1 cellular context compared by ENCODE assay signal in the genomic region with DNA sequence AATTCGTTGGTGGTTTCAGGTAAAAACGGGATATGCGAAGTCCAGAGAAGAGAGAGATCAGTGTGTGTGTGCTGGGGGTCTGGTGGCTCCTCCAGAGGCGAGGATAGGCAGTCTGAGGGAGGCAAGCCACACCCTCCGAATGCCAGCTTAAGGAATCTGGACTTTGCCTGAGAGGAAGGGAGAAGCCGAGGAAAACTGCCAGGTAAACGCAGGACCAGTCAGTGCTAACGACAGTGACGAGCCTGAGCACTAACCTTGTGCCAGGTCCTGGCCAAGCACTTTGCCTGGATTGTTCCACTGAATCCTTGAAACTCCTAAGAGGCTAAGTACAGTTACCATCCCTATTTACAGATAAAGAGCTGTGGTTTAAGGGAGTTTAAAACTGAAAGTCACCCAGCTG.
TF ChIP-seq lines count a peak whose summit lies in the region.

No MANE protein-coding gene starts in this region.

TF ChIP-seq in HepG2, 621 proteins besides CTCF, POLR2A, EP300 and RAD21:
- no peak for TF ChIP-seq ZC3H4 (CRISPR knock-in tag; IDR thresholded peaks at IDR 0.05; ENCODE audit: borderline replicate concordance)
- TF ChIP-seq ZNF816 (CRISPR knock-in tag; IDR thresholded peaks at IDR 0.05; ENCODE audit: borderline replicate concordance): no peak
- TF ChIP-seq ZKSCAN1 (IDR thresholded peaks at IDR 0.05; ENCODE audit: low read length): no peak
- no peak for TF ChIP-seq RXRA (CRISPR knock-in tag; IDR thresholded peaks at IDR 0.05)
- no peak for TF ChIP-seq LCORL (IDR thresholded peaks at IDR 0.05)
- TF ChIP-seq LCORL (CRISPR knock-in tag; IDR thresholded peaks at IDR 0.05): no peak
- TF ChIP-seq ELF3 (CRISPR knock-in tag; IDR thresholded peaks at IDR 0.05): no peak
- TF ChIP-seq ARNT (IDR thresholded peaks at IDR 0.05): no peak
- TF ChIP-seq DR1 (CRISPR knock-in tag; IDR thresholded peaks at IDR 0.05): no peak
- TF ChIP-seq MXD3 (CRISPR knock-in tag; IDR thresholded peaks at IDR 0.05): no peak
- TF ChIP-seq, protein P1, sequence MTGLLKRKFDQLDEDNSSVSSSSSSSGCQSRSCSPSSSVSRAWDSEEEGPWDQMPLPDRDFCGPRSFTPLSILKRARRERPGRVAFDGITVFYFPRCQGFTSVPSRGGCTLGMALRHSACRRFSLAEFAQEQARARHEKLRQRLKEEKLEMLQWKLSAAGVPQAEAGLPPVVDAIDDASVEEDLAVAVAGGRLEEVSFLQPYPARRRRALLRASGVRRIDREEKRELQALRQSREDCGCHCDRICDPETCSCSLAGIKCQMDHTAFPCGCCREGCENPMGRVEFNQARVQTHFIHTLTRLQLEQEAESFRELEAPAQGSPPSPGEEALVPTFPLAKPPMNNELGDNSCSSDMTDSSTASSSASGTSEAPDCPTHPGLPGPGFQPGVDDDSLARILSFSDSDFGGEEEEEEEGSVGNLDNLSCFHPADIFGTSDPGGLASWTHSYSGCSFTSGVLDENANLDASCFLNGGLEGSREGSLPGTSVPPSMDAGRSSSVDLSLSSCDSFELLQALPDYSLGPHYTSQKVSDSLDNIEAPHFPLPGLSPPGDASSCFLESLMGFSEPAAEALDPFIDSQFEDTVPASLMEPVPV (CRISPR knock-in tag; IDR thresholded peaks at IDR 0.05): no peak
- TF ChIP-seq ZNF446 (CRISPR knock-in tag; IDR thresholded peaks at IDR 0.05): no peak
- no peak for TF ChIP-seq KLF9 (CRISPR knock-in tag; IDR thresholded peaks at IDR 0.05; ENCODE audit: low read depth)
- no peak for TF ChIP-seq ZBTB46 (CRISPR knock-in tag; IDR thresholded peaks at IDR 0.05; ENCODE audit: borderline replicate concordance)
- TF ChIP-seq ZNF350 (CRISPR knock-in tag; IDR thresholded peaks at IDR 0.05; ENCODE audit: borderline replicate concordance, low read depth): no peak
- no peak for TF ChIP-seq HIVEP1 (CRISPR knock-in tag; IDR thresholded peaks at IDR 0.05)
- TF ChIP-seq ZNF121 (CRISPR knock-in tag; IDR thresholded peaks at IDR 0.05): no peak
- no peak for TF ChIP-seq IKZF4 (CRISPR knock-in tag; IDR thresholded peaks at IDR 0.05; ENCODE audit: borderline replicate concordance, low read depth, not compliant biosample characterization)
TF ChIP-seq in HepG2: peak in this region for 0.
